ENCODE assay signal across 28 cellular contexts in genomic region chr7:119606297-119606696, GRCh38.
"Had no signal": no experiment of that assay in that cellular context is flagged by ENCODE, and none has a peak within 500 bp of the region (broad histone marks: within the 10 kb centered on the region; RNA-seq: fewer than 3 reads in every experiment).

No MANE protein-coding gene starts in this region.

- DNase-seq: colonic mucosa; cortex of kidney; dermis blood vessel endothelial cell; dorsolateral prefrontal cortex; effector CD4-positive, alpha-beta T cell; effector CD8-positive, alpha-beta T cell; effector memory CD4-positive, alpha-beta T cell; effector memory CD8-positive, alpha-beta T cell; endodermal cell; erythroblast; esophagus squamous epithelium; foreskin fibroblast; foreskin keratinocyte; foreskin melanocyte; gastrocnemius medialis; glutamatergic neuron; head of caudate nucleus; heart left ventricle; heart right ventricle had no signal

- H3K9me3 ChIP-seq: colonic mucosa, gastrocnemius medialis had no signal

- H3K36me3 ChIP-seq: colonic mucosa, esophagus muscularis mucosa, esophagus squamous epithelium, gastrocnemius medialis, gastroesophageal sphincter, heart left ventricle, heart right ventricle had no signal

- H3K27ac ChIP-seq: colonic mucosa, coronary artery, dorsolateral prefrontal cortex, epithelial cell of prostate, esophagus muscularis mucosa, esophagus squamous epithelium, foreskin keratinocyte, gastrocnemius medialis, gastroesophageal sphincter, heart left ventricle, heart right ventricle had no signal

- FAIRE-seq: colon, endometrium, endothelial cell of umbilical vein, frontal cortex had no signal

- ATAC-seq: effector memory CD8-positive, alpha-beta T cell; esophagus mucosa; foreskin keratinocyte; gastrocnemius medialis; gastroesophageal sphincter; heart left ventricle; heart right ventricle had no signal

- H3K4me3 ChIP-seq: colonic mucosa, coronary artery, dorsolateral prefrontal cortex, esophagus muscularis mucosa, esophagus squamous epithelium, gastrocnemius medialis, gastroesophageal sphincter, heart left ventricle, heart right ventricle had no signal

- H3K27me3 ChIP-seq: colonic mucosa, dorsolateral prefrontal cortex, esophagus muscularis mucosa, esophagus squamous epithelium, foreskin keratinocyte, gastrocnemius medialis, gastroesophageal sphincter, heart left ventricle, heart right ventricle had no signal

- H3K4me1 ChIP-seq: colonic mucosa, esophagus muscularis mucosa, esophagus squamous epithelium, foreskin keratinocyte, gastrocnemius medialis, gastroesophageal sphincter, heart left ventricle, heart right ventricle had no signal
